Comparison of ENCODE assay signal across 8 cellular contexts in genomic region chr10:70272925-70273316, GRCh38. TPM values are rescaled to one million over a fixed set of nuclear protein-coding genes. Genes with fewer than 3 reads are reported as not detected.
DNase-seq lines count a peak whose midpoint lies in the region; ATAC-seq and TF ChIP-seq lines count a peak whose summit lies in the region.

No MANE protein-coding gene starts in this region.

- H3K4me2 ChIP-seq in PC-9 = 0 out of 2 replicates have a peak overlapping the region, but pooled peaks have one; percentile 4

- POLR2A ChIA-PET in activated CD4-positive, alpha-beta T cell treated with anti-CD3 and anti-CD28 coated beads, Interleukin-2, amount 10 ng/mL, durations not matched to agents 7 days and 5 days (lab: Charles Lee) = no interaction called here
- POLR2A ChIA-PET in PC-9 (lab: Charles Lee; ENCODE audit: unreplicated experiment) = interaction anchor here (0.5 to 0.6 kb wide), 2 partner anchors 24 to 821 kb away, joined by 3 to 5 read pairs; no protein-coding TSS in a partner anchor

- TF ChIP-seq CTCF in PC-9 (conservative IDR thresholded peaks at IDR 0.05) (peak; percentile 75), foreskin keratinocyte (conservative IDR thresholded peaks at IDR 0.05) (peak; percentile 71)

- no TSS peak for BruUV-seq in PC-9 (replicated peaks; lab: Mats Ljungman, UMichigan)

- H3K9me2 ChIP-seq in PC-9 (ENCODE audit: insufficient read depth) = no peaks in the 10 kb centered on the region

- H3K79me2 ChIP-seq in PC-9 (ENCODE audit: low read depth) = no peaks in the 10 kb centered on the region

- no peaks in the 10 kb centered on the region for H4K20me1 ChIP-seq in PC-9 (ENCODE audit: insufficient read depth)

- H3K27me3 ChIP-seq in PC-9 (ENCODE audit: insufficient read depth, low read depth) = no peaks in the 10 kb centered on the region
- H3K27me3 ChIP-seq in foreskin keratinocyte = no peaks in the 10 kb centered on the region

- H3K4me1 Mint-ChIP-seq in activated CD4-positive, alpha-beta T cell treated with anti-CD3 and anti-CD28 coated beads, Interleukin-2, amount 10 ng/mL, durations not matched to agents 7 days and 5 days = peaks cover 16% of the 10 kb centered on the region

- H3K36me3 ChIP-seq in PC-9 (ENCODE audit: low read depth) = no peaks in the 10 kb centered on the region

- H3K27ac ChIP-seq in PC-9 = no peak overlapping the region
- H3K27ac ChIP-seq in foreskin keratinocyte = no peak overlapping the region

- peaks cover 11% of the 10 kb centered on the region for H3K4me1 ChIP-seq in PC-9 (replicated peaks; ENCODE audit: insufficient read depth)
- peaks cover 2% of the 10 kb centered on the region for H3K4me1 ChIP-seq in foreskin keratinocyte

- H3F3A ChIP-seq in PC-9 (ENCODE audit: insufficient read depth, low read depth) = peaks cover 1% of the 10 kb centered on the region; the same call in 1 of the 2 replicates

- H3K27me3 Mint-ChIP-seq in activated CD4-positive, alpha-beta T cell treated with anti-CD3 and anti-CD28 coated beads, Interleukin-2, amount 10 ng/mL, durations not matched to agents 7 days and 5 days = no peaks in the 10 kb centered on the region

- H3K4me3 Mint-ChIP-seq in activated CD4-positive, alpha-beta T cell treated with anti-CD3 and anti-CD28 coated beads, Interleukin-2, amount 10 ng/mL, durations not matched to agents 7 days and 5 days = no peak overlapping the region

- H2AFZ ChIP-seq in PC-9 = no peak overlapping the region

- H3K36me3 Mint-ChIP-seq in activated CD4-positive, alpha-beta T cell treated with anti-CD3 and anti-CD28 coated beads, Interleukin-2, amount 10 ng/mL, durations not matched to agents 7 days and 5 days (ENCODE audit: low read depth) = no peaks in the 10 kb centered on the region

- peak overlapping the region; percentile 58 for H3K27ac Mint-ChIP-seq in activated CD4-positive, alpha-beta T cell treated with anti-CD3 and anti-CD28 coated beads, Interleukin-2, amount 10 ng/mL, durations not matched to agents 7 days and 5 days

- DNase-seq in activated CD4-positive, alpha-beta T cell treated with anti-CD3 and anti-CD28 coated beads, Interleukin-2, amount 10 ng/mL, durations not matched to agents 7 days and 5 days = peak; percentile 14
- no peak for DNase-seq in activated CD4-positive, alpha-beta T cell treated with anti-CD3 and anti-CD28 coated beads, Interleukin-2, amount 50 U/mL, for 4 hours
- peak in 1 of 2 experiments; percentile 75 for DNase-seq in PC-9
- DNase-seq in foreskin keratinocyte = peak in 1 of 2 donors; percentile 50
- no peak for DNase-seq in stimulated activated naive CD8-positive, alpha-beta T cell treated with anti-CD3 and anti-CD28 coated beads, Interleukin-15, Interleukin-2, amounts not matched to agents 100 U/mL and 50 U/mL, for 24 hours
- DNase-seq in NCI-H82 treated with DMSO at 0.1 percent for 48 hours (lab: John Stamatoyannopoulos, UW; ENCODE audit: unreplicated experiment) = no peak
- no peak for DNase-seq in T-helper 9 cell

- CTCF ChIA-PET in activated CD4-positive, alpha-beta T cell treated with anti-CD3 and anti-CD28 coated beads, Interleukin-2, amount 10 ng/mL, durations not matched to agents 7 days and 5 days (lab: Charles Lee) = interaction anchor here (0.6 to 2.3 kb wide), 14 partner anchors 9 to 170 kb away, joined by 3 to 10 read pairs (median 4); partner anchors contain the start of gene PPA1
- CTCF ChIA-PET in PC-9 (lab: Charles Lee) = interaction anchor here (0.6 to 1.7 kb wide), 6 partner anchors 16 to 132 kb away, joined by 3 to 12 read pairs (median 6); no protein-coding TSS in a partner anchor

- H3K4me3 ChIP-seq in PC-9 = no peak overlapping the region

- no peaks in the 10 kb centered on the region for H3K9me3 Mint-ChIP-seq in activated CD4-positive, alpha-beta T cell treated with anti-CD3 and anti-CD28 coated beads, Interleukin-2, amount 10 ng/mL, durations not matched to agents 7 days and 5 days

- H3K9me3 ChIP-seq in PC-9 (ENCODE audit: insufficient read depth, low read depth) = no peaks in the 10 kb centered on the region; the same call in 1 of the 2 replicates

- intact Hi-C loops in PC-9 (cut with micrococcal nuclease; ENCODE audit: unreplicated experiment) = loop anchor here (2.0 kb wide), 1 partner anchor 92 kb away; no protein-coding TSS in a partner anchor

- peak; percentile 48 for ATAC-seq in HG02678 (IDR thresholded peaks at IDR 0.05; ENCODE audit: unreplicated experiment)
- peak; percentile 74 for ATAC-seq in foreskin keratinocyte
- peak; percentile 84 for ATAC-seq in stimulated activated naive CD8-positive, alpha-beta T cell treated with anti-CD3 and anti-CD28 coated beads, Interleukin-15, Interleukin-2, amounts not matched to agents 100 U/mL and 50 U/mL, for 24 hours

RNA-seq across cellular contexts. Expression of gene NPFFR1, which starts 10.9 kb away (rescaled TPM):
- total RNA-seq in activated CD4-positive, alpha-beta T cell treated with anti-CD3 and anti-CD28 coated beads, Interleukin-2, amount 10 ng/mL, durations not matched to agents 7 days and 5 days = not detected
- total RNA-seq in PC-9 (2021) = 0.05 and 0.09 TPM in 2 replicates
- not detected in 2 replicates for total RNA-seq in foreskin keratinocyte
- not detected in 2 replicates for polyA plus RNA-seq in foreskin keratinocyte

RNA-seq across cellular contexts. Expression of gene PPA1, which starts 39.7 kb away (rescaled TPM):
- 100 to 1,000 TPM; 124 to 132 TPM for total RNA-seq in activated CD4-positive, alpha-beta T cell treated with anti-CD3 and anti-CD28 coated beads, Interleukin-2, amount 10 ng/mL, durations not matched to agents 7 days and 5 days
- total RNA-seq in PC-9 (2021) (224 and 236 TPM in 2 replicates), foreskin keratinocyte (190 and 217 TPM in 2 replicates)
- polyA plus RNA-seq in foreskin keratinocyte = 168 and 206 TPM in 2 replicates
